8 cellular contexts compared by ENCODE assay signal in genomic region chr3:108589998-108590323, GRCh38. TPM values are rescaled to one million over a fixed set of nuclear protein-coding genes. Genes with fewer than 3 reads are reported as not detected.
A peak's percentile ranks its signal among the peaks of the same experiment; 100 is the strongest.
DNase-seq lines count a peak whose midpoint lies in the region; ATAC-seq and TF ChIP-seq lines count a peak whose summit lies in the region.

No MANE protein-coding gene starts in this region.

- H3K4me1 Mint-ChIP-seq in central memory CD8-positive, alpha-beta T cell, result peaks cover 37% of the 10 kb centered on the region

- TF ChIP-seq CTCF in A673 (conservative IDR thresholded peaks at IDR 0.05; ENCODE audit: low read depth, low read length) (no peak), IMR-90 (conservative IDR thresholded peaks at IDR 0.05; ENCODE audit: low read depth, low read length) (no peak), GM20000 (IDR thresholded peaks at IDR 0.05; ENCODE audit: extremely low read depth, missing control alignments) (no peak)

- no peaks in the 10 kb centered on the region for H3K27me3 ChIP-seq in A673 (replicated peaks; ENCODE audit: insufficient read depth, low read depth, low read length, poor library complexity)
- H3K27me3 ChIP-seq in IMR-90 (ENCODE audit: control insufficient read depth, insufficient read depth, low read length), result no peaks in the 10 kb centered on the region
- H3K27me3 ChIP-seq in muscle layer of colon (ENCODE audit: control insufficient read depth in 1 of 2, insufficient read depth in 2 of 2, low read length in 2 of 2), result no peaks in the 10 kb centered on the region

- no peaks in the 10 kb centered on the region for H4K20me1 ChIP-seq in IMR-90 (ENCODE audit: insufficient read depth, low read length)

- H2BK20ac ChIP-seq in IMR-90 (ENCODE audit: low read depth, low read length), result no peak overlapping the region

- peak overlapping the region; percentile 95 for H3K18ac ChIP-seq in IMR-90 (ENCODE audit: low read depth, low read length)

- peak overlapping the region; percentile 98 for H2AFZ ChIP-seq in IMR-90 (replicated peaks; ENCODE audit: low read length, poor library complexity)

- dilution Hi-C loops in IMR-90 (cut with HindIII; ENCODE audit: low sequenced_read_pairs, unreplicated experiment), result no loop called here

- H3K27ac Mint-ChIP-seq in central memory CD8-positive, alpha-beta T cell (ENCODE audit: low read depth), result peak overlapping the region; percentile 98

- peak overlapping the region; percentile 98 for H3K4ac ChIP-seq in IMR-90 (ENCODE audit: low read depth, low read length)

- peak overlapping the region; percentile 97 for H4K91ac ChIP-seq in IMR-90 (ENCODE audit: insufficient read depth, low read depth, low read length)

- WGBS in IMR-90 (ENCODE audit: extremely low coverage in 2 of 2, insufficient read length in 1 of 2), 2 experiments, result 0% methylated on average over 2 of the region's 11 CpGs; no CpG with 5 or more reads in 1 of the 2 experiments

- H3K9me3 Mint-ChIP-seq in central memory CD8-positive, alpha-beta T cell, result no peaks in the 10 kb centered on the region

- H3K27me3 Mint-ChIP-seq in central memory CD8-positive, alpha-beta T cell, result no peaks in the 10 kb centered on the region

- H2BK15ac ChIP-seq in IMR-90 (ENCODE audit: low read depth, low read length), result 0 out of 3 replicates have a peak overlapping the region, but pooled peaks have one; percentile 6

- peak overlapping the region; percentile 93 for H3K4me3 Mint-ChIP-seq in central memory CD8-positive, alpha-beta T cell

- no peak overlapping the region for H2AK5ac ChIP-seq in IMR-90 (ENCODE audit: low read depth, low read length)

- no peaks in the 10 kb centered on the region for H3K9me1 ChIP-seq in IMR-90 (ENCODE audit: insufficient read depth, low read length)

- POLR2A ChIA-PET in A673 (lab: Charles Lee; ENCODE audit: low non-redundant PET), result no interaction called here
- POLR2A ChIA-PET in IMR-90 (lab: Charles Lee; ENCODE audit: unreplicated experiment), result interaction anchor here (0.6 kb wide), 1 partner anchor 24 kb away, joined by 3 read pairs; no protein-coding TSS in a partner anchor

- TF ChIP-seq POLR2A in IMR-90 (IDR thresholded peaks at IDR 0.05; ENCODE audit: low read depth, low read length), result no peak

- H3K9ac ChIP-seq in IMR-90 (ENCODE audit: low read depth, low read length) (peak overlapping the region; percentile 97), muscle layer of colon (ENCODE audit: low read length) (peak overlapping the region; percentile 75)

- intact Hi-C loops in A673 (cut with micrococcal nuclease; ENCODE audit: unreplicated experiment), result no loop called here
- intact Hi-C loops in IMR-90 (cut with micrococcal nuclease), result no loop called here

- H3K9me3 ChIP-seq in A673 (ENCODE audit: low read depth, low read length, poor library complexity, severe bottlenecking), result no peaks in the 10 kb centered on the region
- H3K9me3 ChIP-seq in IMR-90 (ENCODE audit: control insufficient read depth, insufficient read depth, low read length), result no peaks in the 10 kb centered on the region
- no peaks in the 10 kb centered on the region for H3K9me3 ChIP-seq in muscle layer of colon (ENCODE audit: low read length)

- peak overlapping the region; percentile 95 for H4K5ac ChIP-seq in IMR-90 (ENCODE audit: low read depth, low read length)

- H3K4me2 ChIP-seq in IMR-90 (ENCODE audit: low read depth, low read length), result peak overlapping the region; percentile 85

- peak overlapping the region; percentile 97 for H3K14ac ChIP-seq in IMR-90 (replicated peaks; ENCODE audit: low read depth, low read length)

- H3K36me3 Mint-ChIP-seq in central memory CD8-positive, alpha-beta T cell (ENCODE audit: insufficient read depth), result peaks cover 14% of the 10 kb centered on the region

- peak overlapping the region; percentile 92 for H3K56ac ChIP-seq in IMR-90 (ENCODE audit: extremely low read depth, insufficient read depth, low read length)

- DNase-seq in A673 (ENCODE audit: low spot score) (no peak), IMR-90 (no peak), NCI-H69 (lab: John Stamatoyannopoulos, UW) (no peak), GM20000 (ENCODE audit: low spot score) (no peak)
- no peak for DNase-seq in central memory CD8-positive, alpha-beta T cell (ENCODE audit: low spot score in 2 of 2)

- 0 out of 2 replicates have a peak overlapping the region, but pooled peaks have one; percentile 33 for H2BK120ac ChIP-seq in IMR-90 (ENCODE audit: low read depth, low read length)

- peaks cover 0 to 27% of the 10 kb centered on the region in 2 experiments; a peak in 2 of 4 replicates for H3K79me1 ChIP-seq in IMR-90 (ENCODE audit: low read depth in 1 of 2, low read length in 2 of 2)

- H3K27ac ChIP-seq in A673 (ENCODE audit: low read depth, low read length, poor library complexity, severe bottlenecking), result peak overlapping the region; percentile 91
- H3K27ac ChIP-seq in IMR-90 (ENCODE audit: insufficient read depth, low read length), result peak overlapping the region; percentile 92
- peak overlapping the region; percentile 81 for H3K27ac ChIP-seq in muscle layer of colon (ENCODE audit: low read depth, low read length)

- H3K4me3 ChIP-seq in A673 (ENCODE audit: low read depth, low read length, poor library complexity, severe bottlenecking), result peak overlapping the region; percentile 87
- peak overlapping the region; percentile 70 for H3K4me3 ChIP-seq in IMR-90 (ENCODE audit: insufficient read depth, low read depth, low read length)
- H3K4me3 ChIP-seq in muscle layer of colon (ENCODE audit: low read depth in 1 of 2, low read length in 2 of 2), result peak overlapping the region; percentile 67 to 70

- H2AK9ac ChIP-seq in IMR-90 (replicated peaks; ENCODE audit: low read depth, low read length, poor library complexity), result peak overlapping the region; percentile 21

- in situ Hi-C loops in IMR-90 (cut with MboI; ENCODE audit: low sequenced_read_pairs), result no loop called here

- H4K8ac ChIP-seq in IMR-90 (ENCODE audit: low read depth in 2 of 2, low read length in 2 of 2), result peak overlapping the region; percentile 89 to 96

- CTCF ChIA-PET in A673 (lab: Charles Lee) (interaction anchor here (1.1 kb wide), 1 partner anchor 72 kb away, joined by 4 read pairs; no protein-coding TSS in a partner anchor), IMR-90 (lab: Yijun Ruan, JAX) (interaction anchor here (0.7 to 1.1 kb wide), 2 partner anchors 11 to 367 kb away, joined by 3 read pairs; no protein-coding TSS in a partner anchor)

- ATAC-seq in IMR-90 (ENCODE audit: low read depth) (no peak), HG02852 (IDR thresholded peaks at IDR 0.05; ENCODE audit: unreplicated experiment) (no peak), GM21576 (IDR thresholded peaks at IDR 0.05; ENCODE audit: unreplicated experiment) (no peak)
- no peak for ATAC-seq in central memory CD8-positive, alpha-beta T cell (replicated peaks; ENCODE audit: extremely low read depth, poor library complexity, severe bottlenecking)

- H3K23ac ChIP-seq in IMR-90 (ENCODE audit: low read depth, low read length), result peak overlapping the region; percentile 86; the same call in 1 of the 2 replicates

- H3K4me1 ChIP-seq in A673 (ENCODE audit: insufficient read depth, low read length, poor library complexity, severe bottlenecking) (peaks cover 28% of the 10 kb centered on the region), IMR-90 (ENCODE audit: control insufficient read depth, insufficient read depth, low read length) (no peaks in the 10 kb centered on the region), muscle layer of colon (ENCODE audit: insufficient read depth, low read length) (no peaks in the 10 kb centered on the region)

- BruUV-seq in A673 (replicated peaks; lab: Mats Ljungman, UMichigan), result no TSS peak
- BruUV-seq in IMR-90 (replicated peaks; lab: Mats Ljungman, UMichigan), result no TSS peak

- peak overlapping the region; percentile 96 for H2BK5ac ChIP-seq in IMR-90 (ENCODE audit: low read depth, low read length, poor library complexity, severe bottlenecking)

- TF ChIP-seq RAD21 in IMR-90 (IDR thresholded peaks at IDR 0.05; ENCODE audit: low read length), result no peak

- H3K36me3 ChIP-seq in A673 (ENCODE audit: insufficient read depth, low read length, poor library complexity, severe bottlenecking) (no peaks in the 10 kb centered on the region), IMR-90 (ENCODE audit: control insufficient read depth, insufficient read depth, low read length) (no peaks in the 10 kb centered on the region), muscle layer of colon (ENCODE audit: insufficient read depth, low read length) (no peaks in the 10 kb centered on the region)

TF ChIP-seq in IMR-90, 13 proteins besides CTCF, POLR2A, EP300 and RAD21:
- no peak for TF ChIP-seq USF2 (IDR thresholded peaks at IDR 0.05; ENCODE audit: low read depth, low read length)

RNA-seq across cellular contexts. Expression of gene DZIP3, which starts 0.4 kb away (rescaled TPM):
- total RNA-seq in A673 (2021), result 14.8 and 14.9 TPM in 2 replicates
- total RNA-seq in IMR-90 (2012; rRNA removed), result 9.9 and 11.7 TPM in 2 replicates
- polyA plus RNA-seq in IMR-90 (2012; rRNA removed), result 5.9 and 7.0 TPM in 2 replicates
- polyA plus RNA-seq in IMR-90 (2012; cell fraction: cytosol; rRNA removed), result 0.98 and 1.1 TPM in 2 replicates
- 4.2 and 23.8 TPM in 2 replicates for polyA plus RNA-seq in IMR-90 (2012; cell fraction: nucleus; rRNA removed; ENCODE audit: low replicate concordance)

RNA-seq across cellular contexts. Expression of gene CIP2A, which starts 0.7 kb away (rescaled TPM):
- total RNA-seq in A673 (2021), result 56.9 and 68.4 TPM in 2 replicates
- 27.8 and 31.7 TPM in 2 replicates for total RNA-seq in IMR-90 (2012; rRNA removed)
- polyA plus RNA-seq in IMR-90 (2012; rRNA removed), result 8.5 and 11.9 TPM in 2 replicates
- 1.7 and 3.1 TPM in 2 replicates for polyA plus RNA-seq in IMR-90 (2012; cell fraction: cytosol; rRNA removed)
- 1.7 and 4.7 TPM in 2 replicates for polyA plus RNA-seq in IMR-90 (2012; cell fraction: nucleus; rRNA removed; ENCODE audit: low replicate concordance)
